Comparison of ENCODE assay signal across 4 cellular contexts in the genomic region with DNA sequence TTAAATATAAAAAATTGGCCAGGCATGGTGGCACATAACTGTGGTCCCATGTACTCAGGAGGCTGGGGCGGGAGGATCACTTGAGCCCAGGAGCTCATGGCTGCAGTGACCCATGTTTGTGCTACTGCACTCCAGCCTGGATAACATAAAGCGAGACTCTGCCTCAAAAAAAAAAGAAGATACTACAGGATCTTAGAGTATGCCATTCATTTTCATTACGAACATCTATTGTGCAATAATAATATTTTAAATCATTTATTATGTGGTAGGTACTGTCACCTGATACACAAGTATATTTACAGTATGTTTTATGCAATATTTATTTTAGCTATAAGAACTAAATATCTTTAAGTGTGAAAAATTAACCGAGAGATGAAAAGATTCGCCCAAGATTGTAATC.
"Had no signal": no experiment of that assay in that cellular context is flagged by ENCODE, and none has a peak within 500 bp of the region (broad histone marks: within the 10 kb centered on the region; RNA-seq: fewer than 3 reads in every experiment).

No MANE protein-coding gene starts in this region.

- H3K27ac Mint-ChIP-seq: GM23338, H9 had no signal

- H3K9me3 Mint-ChIP-seq: GM23338, H9 had no signal

- H3K4me3 Mint-ChIP-seq: GM23338, H9 had no signal

- H2AFZ ChIP-seq: GM23338 had no signal

- DNase-seq: H9, HCEC 1CT, KBM-7 had no signal

- H3K4me2 ChIP-seq: GM23338 had no signal

- H3K4me1 Mint-ChIP-seq: GM23338, H9 had no signal

- H3K4me3 ChIP-seq: GM23338 had no signal

- ATAC-seq: GM23338 had no signal
